In the genomic region with DNA sequence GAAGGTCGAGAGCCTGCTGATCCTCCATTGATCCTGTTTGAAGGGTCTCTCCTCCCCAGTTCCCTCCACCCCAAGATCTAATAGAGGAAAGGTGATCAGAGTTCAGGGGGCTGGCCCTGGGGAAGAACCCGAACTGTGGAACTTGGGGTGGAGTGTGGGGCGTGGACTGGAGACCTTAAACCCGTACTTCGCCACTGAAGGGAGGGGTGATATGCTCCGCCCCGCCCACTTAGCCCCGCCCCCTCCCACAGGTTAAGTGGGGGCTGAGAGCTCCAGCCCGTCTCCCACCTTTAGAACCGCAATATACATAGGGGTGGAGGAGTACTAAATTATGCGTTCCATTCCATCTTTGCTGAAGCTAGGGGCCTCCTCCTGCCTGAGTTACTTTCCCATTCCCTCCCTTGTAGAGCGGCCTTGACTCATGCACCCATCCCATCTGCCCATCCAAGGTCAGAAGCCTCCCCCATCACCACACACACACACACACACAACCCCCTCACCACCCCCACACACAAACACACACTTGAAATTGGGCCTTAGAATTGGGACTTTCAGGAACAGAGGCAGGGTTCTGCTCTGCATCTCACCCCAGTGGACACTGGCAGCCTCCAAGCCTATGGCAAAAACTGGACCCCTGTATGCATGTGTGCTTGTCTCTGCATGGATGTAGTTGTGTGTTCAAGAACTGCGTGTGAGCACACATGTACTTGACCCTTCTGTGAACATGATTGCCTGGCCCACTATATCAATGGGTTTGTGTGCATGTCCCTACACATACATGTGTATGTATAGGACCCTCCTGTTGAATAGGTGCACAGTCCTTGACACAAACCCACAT, we compare ENCODE assay signal across 1 cellular context.
TF ChIP-seq lines count a peak whose summit lies in the region.

No MANE protein-coding gene starts in this region.

TF ChIP-seq in SK-N-SH treated with all-trans-retinoic acid at 6 μM for 48 hours, 23 proteins besides CTCF, POLR2A, EP300 and RAD21 (continued from another document):
- TF ChIP-seq, protein P1, sequence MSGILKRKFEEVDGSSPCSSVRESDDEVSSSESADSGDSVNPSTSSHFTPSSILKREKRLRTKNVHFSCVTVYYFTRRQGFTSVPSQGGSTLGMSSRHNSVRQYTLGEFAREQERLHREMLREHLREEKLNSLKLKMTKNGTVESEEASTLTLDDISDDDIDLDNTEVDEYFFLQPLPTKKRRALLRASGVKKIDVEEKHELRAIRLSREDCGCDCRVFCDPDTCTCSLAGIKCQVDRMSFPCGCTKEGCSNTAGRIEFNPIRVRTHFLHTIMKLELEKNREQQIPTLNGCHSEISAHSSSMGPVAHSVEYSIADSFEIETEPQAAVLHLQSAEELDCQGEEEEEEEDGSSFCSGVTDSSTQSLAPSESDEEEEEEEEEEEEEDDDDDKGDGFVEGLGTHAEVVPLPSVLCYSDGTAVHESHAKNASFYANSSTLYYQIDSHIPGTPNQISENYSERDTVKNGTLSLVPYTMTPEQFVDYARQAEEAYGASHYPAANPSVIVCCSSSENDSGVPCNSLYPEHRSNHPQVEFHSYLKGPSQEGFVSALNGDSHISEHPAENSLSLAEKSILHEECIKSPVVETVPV (CRISPR knock-in tag; IDR thresholded peaks at IDR 0.05), result no peak
- TF ChIP-seq RARB (CRISPR knock-in tag; IDR thresholded peaks at IDR 0.05) (no peak), ZFP30 (CRISPR knock-in tag; IDR thresholded peaks at IDR 0.05) (no peak)
TF ChIP-seq in SK-N-SH treated with all-trans-retinoic acid at 6 μM for 48 hours: peak in this region for 0.
